2 cellular contexts compared by ENCODE assay signal in genomic region chr3:194686414-194686815, GRCh38.
TF ChIP-seq lines count a peak whose summit lies in the region.

No MANE protein-coding gene starts in this region.

TF ChIP-seq in SK-N-SH, 30 proteins besides CTCF, POLR2A, EP300 and RAD21 (continued from another document):
- TF ChIP-seq USF2 (IDR thresholded peaks at IDR 0.05; ENCODE audit: borderline replicate concordance, low read depth, low read length): no peak
- TF ChIP-seq RCOR1 (IDR thresholded peaks at IDR 0.05; ENCODE audit: low read length): no peak
- no peak for TF ChIP-seq FOSL2 (IDR thresholded peaks at IDR 0.05; ENCODE audit: borderline replicate concordance, low read depth)
- TF ChIP-seq TEAD4 (IDR thresholded peaks at IDR 0.05; ENCODE audit: borderline replicate concordance, insufficient read depth): no peak

TF ChIP-seq in SK-N-SH treated with all-trans-retinoic acid at 6 μM for 48 hours, 23 proteins besides CTCF, POLR2A, EP300 and RAD21 (continued from another document):
- TF ChIP-seq RARB (CRISPR knock-in tag; IDR thresholded peaks at IDR 0.05): no peak
- no peak for TF ChIP-seq ISL1 (CRISPR knock-in tag; IDR thresholded peaks at IDR 0.05)
- TF ChIP-seq ARNTL (CRISPR knock-in tag; IDR thresholded peaks at IDR 0.05; ENCODE audit: borderline replicate concordance, low read depth): no peak
- no peak for TF ChIP-seq ZFP3 (CRISPR knock-in tag; IDR thresholded peaks at IDR 0.05)
- TF ChIP-seq ZFP30 (CRISPR knock-in tag; IDR thresholded peaks at IDR 0.05): no peak
- TF ChIP-seq ESRRG (CRISPR knock-in tag; IDR thresholded peaks at IDR 0.05): no peak
- TF ChIP-seq ZC3H10 (CRISPR knock-in tag; IDR thresholded peaks at IDR 0.05): no peak
